In the genomic region with DNA sequence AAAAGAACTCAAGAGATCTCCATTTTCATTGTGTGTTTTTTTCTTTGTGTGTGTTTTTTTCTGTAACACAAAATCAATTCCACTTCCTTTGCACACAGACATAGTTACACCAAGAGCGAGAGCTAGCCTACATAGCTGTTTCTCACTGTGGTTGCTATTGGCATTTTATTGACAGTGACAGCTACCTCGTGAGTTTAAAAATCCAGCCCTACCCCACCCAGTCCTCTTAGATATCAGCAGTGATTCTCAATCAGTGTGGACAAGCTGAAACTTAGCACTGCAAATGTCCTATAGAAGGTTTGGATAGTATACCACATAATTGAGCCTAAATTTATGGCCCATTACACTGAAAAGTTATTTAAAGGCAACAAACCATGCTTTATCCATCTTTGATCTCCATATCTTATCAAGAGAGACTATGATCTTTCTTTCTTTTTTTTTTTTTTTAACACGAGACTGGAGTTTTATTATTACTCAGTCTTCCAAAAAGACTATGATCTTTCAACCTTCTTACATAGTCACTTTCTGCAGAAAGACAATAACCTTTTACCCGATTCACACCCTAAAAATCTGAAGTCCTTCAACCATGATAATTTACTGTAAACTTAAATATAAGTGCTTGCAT, we compare ENCODE assay signal across 14 cellular contexts. TPM values are rescaled to one million over a fixed set of nuclear protein-coding genes. Genes with fewer than 3 reads are reported as not detected.
DNase-seq lines count a peak whose midpoint lies in the region; ATAC-seq and TF ChIP-seq lines count a peak whose summit lies in the region.
"Had no signal": no experiment of that assay in that cellular context is flagged by ENCODE, and none has a peak within 500 bp of the region (broad histone marks: within the 10 kb centered on the region; RNA-seq: fewer than 3 reads in every experiment).

No MANE protein-coding gene starts in this region.

- peaks cover 6% of the 10 kb centered on the region for H3K9me3 Mint-ChIP-seq in nephron progenitor cell

- H3K9me3 ChIP-seq in T-helper 17 cell (ENCODE audit: control insufficient read depth, low read length, poor library complexity, severe bottlenecking), result no peaks in the 10 kb centered on the region
- H3K9me3 ChIP-seq: HAP-1, SJSA1, thoracic aorta had no signal

- H3K27ac Mint-ChIP-seq in T-helper 17 cell (peak overlapping the region; percentile 92), nephron progenitor cell (peak overlapping the region; percentile 31)
- H3K27ac Mint-ChIP-seq: neural progenitor cell had no signal

- no peak for TF ChIP-seq CTCF in nephron progenitor cell (IDR thresholded peaks at IDR 0.05)
- no peak for TF ChIP-seq CTCF in GM10266 (IDR thresholded peaks at IDR 0.05; ENCODE audit: control insufficient read depth, insufficient read depth, low read depth, missing control alignments)

- ATAC-seq in GM18520 (IDR thresholded peaks at IDR 0.05; ENCODE audit: unreplicated experiment), result peak; percentile 27
- peak; percentile 38 for ATAC-seq in GM21723 (IDR thresholded peaks at IDR 0.05; ENCODE audit: unreplicated experiment)
- ATAC-seq in T-helper 17 cell, result peak; percentile 49
- ATAC-seq: sciatic nerve had no signal

- H3K27me3 Mint-ChIP-seq in T-helper 17 cell, result no peaks in the 10 kb centered on the region
- no peaks in the 10 kb centered on the region for H3K27me3 Mint-ChIP-seq in nephron progenitor cell (ENCODE audit: low read depth, poor library complexity)

- H3K36me3 Mint-ChIP-seq in T-helper 17 cell (ENCODE audit: low read depth) (peaks cover 7% of the 10 kb centered on the region), nephron progenitor cell (ENCODE audit: low read depth) (peaks cover 13% of the 10 kb centered on the region)

- no peak for DNase-seq in T-helper 17 cell
- DNase-seq in nephron progenitor cell, result no peak
- DNase-seq in NOMO-1 treated with DMSO at 0.1 percent for 48 hours (lab: John Stamatoyannopoulos, UW; ENCODE audit: unreplicated experiment), result no peak
- no peak for DNase-seq in GM10266 (ENCODE audit: extremely low spot score)
- DNase-seq in ureter (ENCODE audit: low spot score), result no peak
- DNase-seq: NCI-H187; NK-92 treated with Interleukin-12 subunit alpha and Interleukin-12 subunit beta, amount 100 ng/mL, for 24 hours had no signal

- H3K4me1 Mint-ChIP-seq in T-helper 17 cell, result peaks cover 57% of the 10 kb centered on the region
- H3K4me1 Mint-ChIP-seq in nephron progenitor cell, result peaks cover 42% of the 10 kb centered on the region
- H3K4me1 Mint-ChIP-seq: neural progenitor cell had no signal

- H3K4me3 Mint-ChIP-seq in T-helper 17 cell (peak overlapping the region; percentile 73), nephron progenitor cell (no peak overlapping the region)
- H3K4me3 Mint-ChIP-seq: neural progenitor cell had no signal

RNA-seq across cellular contexts. Expression of a gene that starts 46.8 kb away (rescaled TPM):
- total RNA-seq in T-helper 17 cell (100 to 1,000 TPM; 123 to 158 TPM), ureter (72.1 TPM)
